ENCODE assay signal across 8 cellular contexts in genomic region chr12:48000878-48001321, GRCh38. TPM values are rescaled to one million over a fixed set of nuclear protein-coding genes. Genes with fewer than 3 reads are reported as not detected.
DNase-seq lines count a peak whose midpoint lies in the region; ATAC-seq lines count a peak whose summit lies in the region.

No MANE protein-coding gene starts in this region.

- H3K9me3 ChIP-seq in duodenal mucosa (ENCODE audit: control insufficient read depth in 1 of 2, low read length in 2 of 2) (no peaks in the 10 kb centered on the region), mucosa of rectum (ENCODE audit: control insufficient read depth in 2 of 2, low read length in 2 of 2) (no peaks in the 10 kb centered on the region)

- H3K9me3 Mint-ChIP-seq in activated CD4-positive, alpha-beta T cell treated with anti-CD3 and anti-CD28 coated beads, Interleukin-2, amount 10 ng/mL, durations not matched to agents 24 days and 14 days, result no peaks in the 10 kb centered on the region

- peak overlapping the region; percentile 61 to 73 for H3K4me3 ChIP-seq in duodenal mucosa (ENCODE audit: low read depth in 1 of 2, low read length in 2 of 2)
- peak overlapping the region; percentile 56 to 69 for H3K4me3 ChIP-seq in mucosa of rectum (ENCODE audit: low read length in 2 of 2)

- H3K9ac ChIP-seq in duodenal mucosa (ENCODE audit: low read depth in 1 of 2, low read length in 2 of 2) (no peak overlapping the region), mucosa of rectum (ENCODE audit: low read depth in 1 of 2, low read length in 2 of 2) (no peak overlapping the region)

- H3K27ac ChIP-seq in duodenal mucosa (ENCODE audit: low read depth, low read length), result no peak overlapping the region
- H3K27ac ChIP-seq in mucosa of rectum (ENCODE audit: low read depth in 2 of 2, low read length in 2 of 2), result no peak overlapping the region

- H3K4me1 Mint-ChIP-seq in activated CD4-positive, alpha-beta T cell treated with anti-CD3 and anti-CD28 coated beads, Interleukin-2, amount 10 ng/mL, durations not matched to agents 24 days and 14 days, result peaks cover 33% of the 10 kb centered on the region

- peaks cover 86% of the 10 kb centered on the region for H3K27me3 Mint-ChIP-seq in activated CD4-positive, alpha-beta T cell treated with anti-CD3 and anti-CD28 coated beads, Interleukin-2, amount 10 ng/mL, durations not matched to agents 24 days and 14 days

- H3K4me3 Mint-ChIP-seq in activated CD4-positive, alpha-beta T cell treated with anti-CD3 and anti-CD28 coated beads, Interleukin-2, amount 10 ng/mL, durations not matched to agents 24 days and 14 days, result peak overlapping the region; percentile 73

- H3K27me3 ChIP-seq in duodenal mucosa (ENCODE audit: control insufficient read depth in 1 of 2, insufficient read depth in 2 of 2, low read length in 2 of 2) (peaks cover 56 to 77% of the 10 kb centered on the region in 2 donors), mucosa of rectum (ENCODE audit: control insufficient read depth in 2 of 2, insufficient read depth in 2 of 2, low read length in 2 of 2) (peaks cover 41 to 43% of the 10 kb centered on the region in 2 donors)

- H3K27ac Mint-ChIP-seq in activated CD4-positive, alpha-beta T cell treated with anti-CD3 and anti-CD28 coated beads, Interleukin-2, amount 10 ng/mL, durations not matched to agents 24 days and 14 days, result peak overlapping the region; percentile 42

- intact Hi-C loops in activated CD4-positive, alpha-beta T cell treated with anti-CD3 and anti-CD28 coated beads, Interleukin-2, amount 10 ng/mL, durations not matched to agents 24 days and 14 days (cut with micrococcal nuclease), result loop anchor here (5.0 kb wide), 2 partner anchors 186 to 981 kb away; no protein-coding TSS in a partner anchor

- DNase-seq in activated CD4-positive, alpha-beta T cell treated with anti-CD3 and anti-CD28 coated beads, Interleukin-2, amount 10 ng/mL, durations not matched to agents 24 days and 14 days, result no peak
- DNase-seq in activated CD4-positive, alpha-beta T cell treated with anti-CD3 and anti-CD28 coated beads for 4 hours, result no peak
- DNase-seq in NCI-H82 treated with DMSO at 0.1 percent for 48 hours (lab: John Stamatoyannopoulos, UW; ENCODE audit: unreplicated experiment) (peak; percentile 17), OCI-M2 (lab: John Stamatoyannopoulos, UW; ENCODE audit: unreplicated experiment) (no peak), GDM1 (lab: John Stamatoyannopoulos, UW) (no peak)

- H3K4me1 ChIP-seq in duodenal mucosa (ENCODE audit: control insufficient read depth in 1 of 2, insufficient read depth in 2 of 2, low read length in 2 of 2) (peaks cover 33 to 41% of the 10 kb centered on the region in 2 donors), mucosa of rectum (ENCODE audit: control insufficient read depth in 2 of 2, insufficient read depth in 2 of 2, low read length in 2 of 2) (peaks cover 33 to 37% of the 10 kb centered on the region in 2 donors)

- no peak for ATAC-seq in GM21529 (IDR thresholded peaks at IDR 0.05; ENCODE audit: unreplicated experiment)

- no peaks in the 10 kb centered on the region for H3K36me3 Mint-ChIP-seq in activated CD4-positive, alpha-beta T cell treated with anti-CD3 and anti-CD28 coated beads, Interleukin-2, amount 10 ng/mL, durations not matched to agents 24 days and 14 days (ENCODE audit: low read depth)

- H3K36me3 ChIP-seq in duodenal mucosa (ENCODE audit: control insufficient read depth in 1 of 2, insufficient read depth in 2 of 2, low read length in 2 of 2) (no peaks in the 10 kb centered on the region), mucosa of rectum (ENCODE audit: control insufficient read depth in 2 of 2, insufficient read depth in 2 of 2, low read length in 2 of 2) (no peaks in the 10 kb centered on the region)

RNA-seq across cellular contexts. Expression of gene COL2A1, which starts 3.4 kb away (rescaled TPM):
- total RNA-seq in activated CD4-positive, alpha-beta T cell treated with anti-CD3 and anti-CD28 coated beads, Interleukin-2, amount 10 ng/mL, durations not matched to agents 24 days and 14 days, result 0.07 TPM in 1 of 2 replicates, not detected in the other

RNA-seq across cellular contexts. Expression of gene TMEM106C, which starts 37.5 kb away (rescaled TPM):
- total RNA-seq in activated CD4-positive, alpha-beta T cell treated with anti-CD3 and anti-CD28 coated beads, Interleukin-2, amount 10 ng/mL, durations not matched to agents 24 days and 14 days, result 155 and 162 TPM in 2 replicates
